Comparison of ENCODE assay signal across 1 cellular context in the genomic region with DNA sequence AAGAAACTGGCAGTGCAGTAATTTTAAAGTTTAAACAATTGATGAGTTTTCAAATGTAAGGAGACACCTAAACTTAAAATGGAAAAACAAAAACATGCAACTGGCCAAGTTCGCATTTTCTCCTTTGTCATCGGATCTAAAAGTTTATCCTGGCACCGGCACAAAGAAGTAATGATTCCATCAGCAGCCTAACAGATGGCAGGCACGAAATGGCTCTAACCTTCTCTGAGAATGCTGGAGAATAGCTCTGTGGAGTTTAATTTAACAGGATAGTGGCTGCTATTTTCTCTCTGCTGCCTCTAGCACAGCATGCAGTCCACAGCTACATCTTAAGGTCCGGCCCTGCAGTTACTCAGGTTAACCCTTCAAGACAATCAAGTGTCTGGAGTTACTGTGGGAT.
TF ChIP-seq lines count a peak whose summit lies in the region.

No MANE protein-coding gene starts in this region.

TF ChIP-seq in HEK293, 187 proteins besides CTCF, POLR2A, EP300 and RAD21 (continued from another document):
- TF ChIP-seq, protein P1, sequence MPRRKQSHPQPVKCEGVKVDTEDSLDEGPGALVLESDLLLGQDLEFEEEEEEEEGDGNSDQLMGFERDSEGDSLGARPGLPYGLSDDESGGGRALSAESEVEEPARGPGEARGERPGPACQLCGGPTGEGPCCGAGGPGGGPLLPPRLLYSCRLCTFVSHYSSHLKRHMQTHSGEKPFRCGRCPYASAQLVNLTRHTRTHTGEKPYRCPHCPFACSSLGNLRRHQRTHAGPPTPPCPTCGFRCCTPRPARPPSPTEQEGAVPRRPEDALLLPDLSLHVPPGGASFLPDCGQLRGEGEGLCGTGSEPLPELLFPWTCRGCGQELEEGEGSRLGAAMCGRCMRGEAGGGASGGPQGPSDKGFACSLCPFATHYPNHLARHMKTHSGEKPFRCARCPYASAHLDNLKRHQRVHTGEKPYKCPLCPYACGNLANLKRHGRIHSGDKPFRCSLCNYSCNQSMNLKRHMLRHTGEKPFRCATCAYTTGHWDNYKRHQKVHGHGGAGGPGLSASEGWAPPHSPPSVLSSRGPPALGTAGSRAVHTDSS (tag by site-specific recombination; IDR thresholded peaks at IDR 0.05) = no peak
